In genomic region chr1:209926045-209926444, GRCh38 we compare ENCODE assay signal across 12 cellular contexts. TPM values are rescaled to one million over a fixed set of nuclear protein-coding genes. Genes with fewer than 3 reads are reported as not detected.
DNase-seq lines count a peak whose midpoint lies in the region; ATAC-seq, FAIRE-seq and TF ChIP-seq lines count a peak whose summit lies in the region.
"Had no signal": no experiment of that assay in that cellular context is flagged by ENCODE, and none has a peak within 500 bp of the region (broad histone marks: within the 10 kb centered on the region; RNA-seq: fewer than 3 reads in every experiment).

No MANE protein-coding gene starts in this region.

- H3K79me2 ChIP-seq in astrocyte (ENCODE audit: insufficient read depth, low read length) (no peaks in the 10 kb centered on the region), osteoblast (ENCODE audit: insufficient read depth, low read length) (no peaks in the 10 kb centered on the region)

- H3K27me3 Mint-ChIP-seq in astrocyte (ENCODE audit: low read depth, unreplicated experiment): peaks cover 6% of the 10 kb centered on the region
- H3K27me3 Mint-ChIP-seq in activated T-helper 2 cell treated with anti-CD3 and anti-CD28 coated beads, Interferon-gamma antibody, Interleukin-2, Interleukin-4, amounts not matched to agents 10 μg/mL and 5 μg/mL and 100 μg/mL, durations not matched to agents 14 hours and 24 hours and 36 hours (ENCODE audit: low read depth): peaks cover 23% of the 10 kb centered on the region
- peaks cover 3% of the 10 kb centered on the region for H3K27me3 Mint-ChIP-seq in activated CD8-positive, alpha-beta memory T cell treated with anti-CD3 and anti-CD28 coated beads, Interleukin-2, amount 10 ng/mL, durations not matched to agents 7 days and 5 days

- H3K36me3 Mint-ChIP-seq in astrocyte (ENCODE audit: low read depth, unreplicated experiment): no peaks in the 10 kb centered on the region
- no peaks in the 10 kb centered on the region for H3K36me3 Mint-ChIP-seq in activated T-helper 2 cell treated with anti-CD3 and anti-CD28 coated beads, Interferon-gamma antibody, Interleukin-2, Interleukin-4, amounts not matched to agents 10 μg/mL and 5 μg/mL and 100 μg/mL, durations not matched to agents 14 hours and 24 hours and 36 hours (ENCODE audit: low read depth)
- no peaks in the 10 kb centered on the region for H3K36me3 Mint-ChIP-seq in activated CD8-positive, alpha-beta memory T cell treated with anti-CD3 and anti-CD28 coated beads, Interleukin-2, amount 10 ng/mL, durations not matched to agents 7 days and 5 days

- H2AFZ ChIP-seq in astrocyte (ENCODE audit: low read depth, low read length): no peak overlapping the region
- H2AFZ ChIP-seq in osteoblast (ENCODE audit: low read length): no peak overlapping the region

- intact Hi-C loops in activated T-helper 2 cell treated with anti-CD3 and anti-CD28 coated beads, Interferon-gamma antibody, Interleukin-2, Interleukin-4, amounts not matched to agents 10 μg/mL and 5 μg/mL and 100 μg/mL, durations not matched to agents 14 hours and 24 hours and 36 hours (cut with micrococcal nuclease): no loop called here

- H3K36me3 ChIP-seq in astrocyte (ENCODE audit: insufficient read depth, low read length): no peaks in the 10 kb centered on the region
- no peaks in the 10 kb centered on the region for H3K36me3 ChIP-seq in osteoblast (ENCODE audit: insufficient read depth, low read length)

- no peaks in the 10 kb centered on the region for H3K9me3 Mint-ChIP-seq in astrocyte (ENCODE audit: unreplicated experiment)
- no peaks in the 10 kb centered on the region for H3K9me3 Mint-ChIP-seq in activated T-helper 2 cell treated with anti-CD3 and anti-CD28 coated beads, Interferon-gamma antibody, Interleukin-2, Interleukin-4, amounts not matched to agents 10 μg/mL and 5 μg/mL and 100 μg/mL, durations not matched to agents 14 hours and 24 hours and 36 hours
- H3K9me3 Mint-ChIP-seq in activated CD8-positive, alpha-beta memory T cell treated with anti-CD3 and anti-CD28 coated beads, Interleukin-2, amount 10 ng/mL, durations not matched to agents 7 days and 5 days (ENCODE audit: low read depth): no peaks in the 10 kb centered on the region

- CTCF ChIA-PET in activated CD8-positive, alpha-beta memory T cell treated with anti-CD3 and anti-CD28 coated beads, Interleukin-2, amount 10 ng/mL, durations not matched to agents 7 days and 5 days (lab: Charles Lee): no interaction called here

- peak overlapping the region; percentile 67 for H3K4me2 ChIP-seq in astrocyte (ENCODE audit: low read length)
- H3K4me2 ChIP-seq in osteoblast (ENCODE audit: insufficient read depth, low read length): peak overlapping the region; percentile 31

- H4K20me1 ChIP-seq in astrocyte (ENCODE audit: insufficient read depth, low read length) (no peaks in the 10 kb centered on the region), osteoblast (ENCODE audit: insufficient read depth, low read length) (no peaks in the 10 kb centered on the region)

- H3K4me1 Mint-ChIP-seq in astrocyte (ENCODE audit: low read depth, unreplicated experiment): peaks cover 3% of the 10 kb centered on the region
- peaks cover 4% of the 10 kb centered on the region for H3K4me1 Mint-ChIP-seq in activated T-helper 2 cell treated with anti-CD3 and anti-CD28 coated beads, Interferon-gamma antibody, Interleukin-2, Interleukin-4, amounts not matched to agents 10 μg/mL and 5 μg/mL and 100 μg/mL, durations not matched to agents 14 hours and 24 hours and 36 hours (ENCODE audit: low read depth)
- H3K4me1 Mint-ChIP-seq in activated CD8-positive, alpha-beta memory T cell treated with anti-CD3 and anti-CD28 coated beads, Interleukin-2, amount 10 ng/mL, durations not matched to agents 7 days and 5 days: no peaks in the 10 kb centered on the region

- TF ChIP-seq CTCF in astrocyte (IDR thresholded peaks at IDR 0.05; ENCODE audit: insufficient read depth, low read depth, low read length) (no peak), osteoblast (IDR thresholded peaks at IDR 0.05; ENCODE audit: extremely low read depth, low read depth, low read length) (no peak)

- peak; percentile 71 for FAIRE-seq in astrocyte (lab: Jason Lieb, UNC)
- FAIRE-seq: kidney had no signal

- H3K27ac ChIP-seq in astrocyte (ENCODE audit: low read depth, low read length): peak overlapping the region; percentile 62
- H3K27ac ChIP-seq in osteoblast (ENCODE audit: low read depth, low read length): no peak overlapping the region

- DNase-seq in G401 (ENCODE audit: low spot score): peak; percentile 35
- DNase-seq in NCI-H2081 treated with DMSO at 0.1 percent for 48 hours (lab: John Stamatoyannopoulos, UW): peak; percentile 99
- DNase-seq in astrocyte (ENCODE audit: low read depth): peak; percentile 98
- peak; percentile 88 for DNase-seq in osteoblast (ENCODE audit: insufficient read length, low spot score, missing footprints)
- DNase-seq in activated T-helper 2 cell treated with anti-CD3 and anti-CD28 coated beads, Interferon-gamma antibody, Interleukin-2, Interleukin-4, amounts not matched to agents 10 μg/mL and 5 μg/mL and 100 μg/mL, durations not matched to agents 14 hours and 24 hours and 36 hours (ENCODE audit: low spot score): no peak
- DNase-seq in C1 segment of cervical spinal cord (lab: John Stamatoyannopoulos, UW): no peak
- no peak for DNase-seq in activated CD8-positive, alpha-beta memory T cell treated with anti-CD3 and anti-CD28 coated beads, Interleukin-2, amount 10 ng/mL, durations not matched to agents 7 days and 5 days
- DNase-seq: anterior cingulate cortex, H7, kidney had no signal

- H3K4me1 ChIP-seq in astrocyte (ENCODE audit: insufficient read depth, low read length): peaks cover 21% of the 10 kb centered on the region
- peaks cover 8% of the 10 kb centered on the region for H3K4me1 ChIP-seq in osteoblast (ENCODE audit: insufficient read depth, low read length)

- no peak overlapping the region for H3K4me3 Mint-ChIP-seq in astrocyte (ENCODE audit: unreplicated experiment)
- no peak overlapping the region for H3K4me3 Mint-ChIP-seq in activated T-helper 2 cell treated with anti-CD3 and anti-CD28 coated beads, Interferon-gamma antibody, Interleukin-2, Interleukin-4, amounts not matched to agents 10 μg/mL and 5 μg/mL and 100 μg/mL, durations not matched to agents 14 hours and 24 hours and 36 hours (ENCODE audit: low read depth)
- no peak overlapping the region for H3K4me3 Mint-ChIP-seq in activated CD8-positive, alpha-beta memory T cell treated with anti-CD3 and anti-CD28 coated beads, Interleukin-2, amount 10 ng/mL, durations not matched to agents 7 days and 5 days

- no peak overlapping the region for H3K27ac Mint-ChIP-seq in astrocyte (ENCODE audit: unreplicated experiment)
- no peak overlapping the region for H3K27ac Mint-ChIP-seq in activated T-helper 2 cell treated with anti-CD3 and anti-CD28 coated beads, Interferon-gamma antibody, Interleukin-2, Interleukin-4, amounts not matched to agents 10 μg/mL and 5 μg/mL and 100 μg/mL, durations not matched to agents 14 hours and 24 hours and 36 hours
- no peak overlapping the region for H3K27ac Mint-ChIP-seq in activated CD8-positive, alpha-beta memory T cell treated with anti-CD3 and anti-CD28 coated beads, Interleukin-2, amount 10 ng/mL, durations not matched to agents 7 days and 5 days

- no peaks in the 10 kb centered on the region for H3K27me3 ChIP-seq in astrocyte (ENCODE audit: insufficient read depth, low read length)
- H3K27me3 ChIP-seq in osteoblast (ENCODE audit: insufficient read depth, low read length): no peaks in the 10 kb centered on the region

- H3K4me3 ChIP-seq in astrocyte (ENCODE audit: insufficient read depth, low read depth, low read length): no peak overlapping the region
- no peak overlapping the region for H3K4me3 ChIP-seq in osteoblast (ENCODE audit: insufficient read depth, low read length)

- in situ Hi-C loops in G401 (cut with HindIII; ENCODE audit: low sequenced_read_pairs): no loop called here

- H3K9ac ChIP-seq in astrocyte (ENCODE audit: low read length): no peak overlapping the region

- no peaks in the 10 kb centered on the region for H3K9me3 ChIP-seq in astrocyte (ENCODE audit: insufficient read depth, low read depth, low read length)
- H3K9me3 ChIP-seq in osteoblast (ENCODE audit: low read depth, low read length): no peaks in the 10 kb centered on the region

- no peak for ATAC-seq in activated CD8-positive, alpha-beta memory T cell treated with anti-CD3 and anti-CD28 coated beads, Interleukin-2, amount 10 ng/mL, durations not matched to agents 7 days and 5 days
- ATAC-seq in HG03159 (IDR thresholded peaks at IDR 0.05; ENCODE audit: unreplicated experiment): no peak

RNA-seq across cellular contexts. Expression of gene SYT14, which starts 12.0 kb away (rescaled TPM):
- total RNA-seq in G401 (2014; rRNA removed; shearing (Covaris generic)): 37.5 and 58.0 TPM in 2 replicates
- total RNA-seq in astrocyte (3.9 and 6.1 TPM in 2 replicates), osteoblast (0.29 and 0.36 TPM in 2 replicates)
- not detected in 2 replicates for total RNA-seq in activated T-helper 2 cell treated with anti-CD3 and anti-CD28 coated beads, Interferon-gamma antibody, Interleukin-2, Interleukin-4, amounts not matched to agents 10 μg/mL and 5 μg/mL and 100 μg/mL, durations not matched to agents 14 hours and 24 hours and 36 hours
- total RNA-seq in activated CD8-positive, alpha-beta memory T cell treated with anti-CD3 and anti-CD28 coated beads, Interleukin-2, amount 10 ng/mL, durations not matched to agents 7 days and 5 days: not detected
- total RNA-seq: subcutaneous adipose tissue had no signal

Comparison
In these comparisons a context has a peak if more than half of its experiments do, and no peak if none do; other contexts are left out.
1. DNase-seq: peak in G401 (single experiment), NCI-H2081 treated with DMSO at 0.1 percent for 48 hours (single experiment), astrocyte (single experiment) and osteoblast (single experiment); none in activated T-helper 2 cell treated with anti-CD3 and anti-CD28 coated beads, Interferon-gamma antibody, Interleukin-2, Interleukin-4, amounts not matched to agents 10 μg/mL and 5 μg/mL and 100 μg/mL, durations not matched to agents 14 hours and 24 hours and 36 hours (single experiment), C1 segment of cervical spinal cord (0 of 14) and activated CD8-positive, alpha-beta memory T cell treated with anti-CD3 and anti-CD28 coated beads, Interleukin-2, amount 10 ng/mL, durations not matched to agents 7 days and 5 days (single experiment).